ENCODE assay signal across 7 cellular contexts in the genomic region with DNA sequence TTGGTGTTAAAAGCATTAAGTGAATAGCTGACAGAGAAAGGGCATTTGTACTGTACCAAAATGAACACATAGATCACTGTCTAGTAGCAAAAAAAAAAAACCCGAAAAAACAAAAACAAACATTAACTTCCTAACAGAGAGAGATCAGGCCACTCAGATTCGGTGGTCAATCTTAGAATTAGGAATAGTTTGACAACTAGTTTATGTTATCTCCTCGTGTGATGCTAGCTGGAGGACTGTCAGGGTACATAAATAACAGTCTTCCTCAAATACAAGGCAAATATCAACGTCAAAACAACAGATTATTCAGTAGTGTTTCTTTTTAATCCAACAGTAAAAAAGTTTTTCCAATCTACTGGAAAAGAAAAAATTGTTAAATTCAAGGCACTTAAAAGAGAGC. TPM values are rescaled to one million over a fixed set of nuclear protein-coding genes. Genes with fewer than 3 reads are reported as not detected.
DNase-seq lines count a peak whose midpoint lies in the region; ATAC-seq and TF ChIP-seq lines count a peak whose summit lies in the region.

No MANE protein-coding gene starts in this region.

- H3K9ac ChIP-seq in iPS-20b (ENCODE audit: low read depth, low read length) = peak overlapping the region; percentile 85; the same call in 1 of the 2 replicates

- peak overlapping the region; percentile 94 for H3K27ac Mint-ChIP-seq in HFFc6
- H3K27ac Mint-ChIP-seq in activated T-helper 17 cell treated with anti-CD3 and anti-CD28 coated beads, Interleukin-2, amount 50 U/mL, for 72 hours = peak overlapping the region; percentile 97
- H3K27ac Mint-ChIP-seq in stimulated activated naive CD8-positive, alpha-beta T cell treated with anti-CD3 and anti-CD28 coated beads, Interleukin-15, amount 100 ng/mL, for 72 hours = peak overlapping the region; percentile 98 to 99

- no peaks in the 10 kb centered on the region; the same call in 1 of the 2 replicates for H3K9me3 Mint-ChIP-seq in HFFc6
- no peaks in the 10 kb centered on the region for H3K9me3 Mint-ChIP-seq in activated T-helper 17 cell treated with anti-CD3 and anti-CD28 coated beads, Interleukin-2, amount 50 U/mL, for 72 hours
- H3K9me3 Mint-ChIP-seq in stimulated activated naive CD8-positive, alpha-beta T cell treated with anti-CD3 and anti-CD28 coated beads, Interleukin-15, amount 100 ng/mL, for 72 hours = no peaks in the 10 kb centered on the region

- H3K27ac ChIP-seq in iPS-20b (ENCODE audit: low read length) = no peak overlapping the region

- H3K4me3 Mint-ChIP-seq in HFFc6 = peak overlapping the region; percentile 89
- H3K4me3 Mint-ChIP-seq in activated T-helper 17 cell treated with anti-CD3 and anti-CD28 coated beads, Interleukin-2, amount 50 U/mL, for 72 hours = peak overlapping the region; percentile 97
- peak overlapping the region; percentile 91 to 98 for H3K4me3 Mint-ChIP-seq in stimulated activated naive CD8-positive, alpha-beta T cell treated with anti-CD3 and anti-CD28 coated beads, Interleukin-15, amount 100 ng/mL, for 72 hours

- peaks cover 20% of the 10 kb centered on the region for H3K36me3 Mint-ChIP-seq in HFFc6 (ENCODE audit: low read depth)
- H3K36me3 Mint-ChIP-seq in activated T-helper 17 cell treated with anti-CD3 and anti-CD28 coated beads, Interleukin-2, amount 50 U/mL, for 72 hours (ENCODE audit: low read depth) = peaks cover 52% of the 10 kb centered on the region

- no peak for ATAC-seq in activated T-helper 17 cell treated with anti-CD3 and anti-CD28 coated beads, Interleukin-2, amount 50 U/mL, for 72 hours (replicated peaks)
- ATAC-seq in stimulated activated naive CD8-positive, alpha-beta T cell treated with anti-CD3 and anti-CD28 coated beads, Interleukin-15, amount 100 ng/mL, for 72 hours = no peak
- ATAC-seq in HG03280 (IDR thresholded peaks at IDR 0.05; ENCODE audit: unreplicated experiment) = no peak

- no peaks in the 10 kb centered on the region for H3K27me3 ChIP-seq in iPS-20b (ENCODE audit: insufficient read depth, low read length)

- H3K27me3 Mint-ChIP-seq in HFFc6 (ENCODE audit: insufficient read depth) = no peaks in the 10 kb centered on the region; the same call in none of the 2 replicates
- no peaks in the 10 kb centered on the region for H3K27me3 Mint-ChIP-seq in activated T-helper 17 cell treated with anti-CD3 and anti-CD28 coated beads, Interleukin-2, amount 50 U/mL, for 72 hours
- H3K27me3 Mint-ChIP-seq in stimulated activated naive CD8-positive, alpha-beta T cell treated with anti-CD3 and anti-CD28 coated beads, Interleukin-15, amount 100 ng/mL, for 72 hours = no peaks in the 10 kb centered on the region

- H3K4me1 Mint-ChIP-seq in HFFc6 (ENCODE audit: low read depth) = peaks cover 24% of the 10 kb centered on the region
- peaks cover 10% of the 10 kb centered on the region for H3K4me1 Mint-ChIP-seq in activated T-helper 17 cell treated with anti-CD3 and anti-CD28 coated beads, Interleukin-2, amount 50 U/mL, for 72 hours
- H3K4me1 Mint-ChIP-seq in stimulated activated naive CD8-positive, alpha-beta T cell treated with anti-CD3 and anti-CD28 coated beads, Interleukin-15, amount 100 ng/mL, for 72 hours = peaks cover 33% of the 10 kb centered on the region

- no peak for TF ChIP-seq CTCF in HFFc6 (IDR thresholded peaks at IDR 0.05)

- peaks cover 12% of the 10 kb centered on the region; the same call in 1 of the 2 replicates for H3K4me1 ChIP-seq in iPS-20b (ENCODE audit: insufficient read depth, low read length)

- H3K36me3 ChIP-seq in iPS-20b (ENCODE audit: insufficient read depth, low read depth, low read length) = peaks cover 17% of the 10 kb centered on the region; the same call in 1 of the 2 replicates

- DNase-seq in HFFc6 (no peak), NCI-H774 (lab: John Stamatoyannopoulos, UW) (no peak), GDM1 (lab: John Stamatoyannopoulos, UW) (no peak)
- no peak for DNase-seq in stimulated activated naive CD8-positive, alpha-beta T cell treated with anti-CD3 and anti-CD28 coated beads, Interleukin-15, amount 100 ng/mL, for 72 hours

- H3K4me3 ChIP-seq in iPS-20b (ENCODE audit: low read length) = peak overlapping the region; percentile 92

- H3K9me3 ChIP-seq in iPS-20b (ENCODE audit: insufficient read depth, low read depth, low read length) = no peaks in the 10 kb centered on the region

RNA-seq across cellular contexts. Expression of gene ZMYM5, which starts 1.7 kb away (rescaled TPM):
- total RNA-seq in HFFc6 (2021; fragmentation: NEBNext Ultra II Directional; extraction: Animal tissue kit (Norgen Biotek cat#: 25700)) = 1 to 10 TPM; 6.8 to 9.3 (median 8.6) TPM
- total RNA-seq in activated T-helper 17 cell treated with anti-CD3 and anti-CD28 coated beads, Interleukin-2, amount 50 U/mL, for 72 hours = 10 to 100 TPM; 11.6 TPM
